ENCODE assay signal across 30 cellular contexts in genomic region chr1:203095061-203095690, GRCh38. TPM values are rescaled to one million over a fixed set of nuclear protein-coding genes. Genes with fewer than 3 reads are reported as not detected.
"Had no signal": no experiment of that assay in that cellular context is flagged by ENCODE, and none has a peak within 500 bp of the region (broad histone marks: within the 10 kb centered on the region; RNA-seq: fewer than 3 reads in every experiment).

No MANE protein-coding gene starts in this region.

- H3K27ac Mint-ChIP-seq: activated CD8-positive, alpha-beta T cell treated with anti-CD3 and anti-CD28 coated beads for 36 hours; activated naive CD4-positive, alpha-beta T cell treated with anti-CD3 and anti-CD28 coated beads, Interleukin-2, amount 10 ng/mL, durations not matched to agents 7 days and 5 days; activated naive CD8-positive, alpha-beta T cell treated with anti-CD3 and anti-CD28 coated beads, Interleukin-2, amount 10 ng/mL, durations not matched to agents 7 days and 5 days; activated T-cell treated with anti-CD3 and anti-CD28 coated beads, Interleukin-2, amount 50 U/mL, for 72 hours; activated T-helper 2 cell treated with anti-CD3 and anti-CD28 coated beads, Interferon-gamma antibody, Interleukin-2, Interleukin-4, amounts not matched to agents 10 μg/mL and 5 μg/mL and 100 μg/mL, durations not matched to agents 14 hours and 24 hours and 36 hours had no signal

- H3K4me3 ChIP-seq: breast epithelium, colonic mucosa, Peyer's patch, SJCRH30 had no signal

- H3K4me3 Mint-ChIP-seq: activated CD8-positive, alpha-beta T cell treated with anti-CD3 and anti-CD28 coated beads for 36 hours; activated naive CD4-positive, alpha-beta T cell treated with anti-CD3 and anti-CD28 coated beads, Interleukin-2, amount 10 ng/mL, durations not matched to agents 7 days and 5 days; activated naive CD8-positive, alpha-beta T cell treated with anti-CD3 and anti-CD28 coated beads, Interleukin-2, amount 10 ng/mL, durations not matched to agents 7 days and 5 days; activated T-cell treated with anti-CD3 and anti-CD28 coated beads, Interleukin-2, amount 50 U/mL, for 72 hours had no signal

- H3K4me1 Mint-ChIP-seq: activated naive CD4-positive, alpha-beta T cell treated with anti-CD3 and anti-CD28 coated beads, Interleukin-2, amount 10 ng/mL, durations not matched to agents 7 days and 5 days; activated naive CD8-positive, alpha-beta T cell treated with anti-CD3 and anti-CD28 coated beads, Interleukin-2, amount 10 ng/mL, durations not matched to agents 7 days and 5 days had no signal

- H3K4me1 ChIP-seq: breast epithelium, colonic mucosa, Peyer's patch had no signal

- H3K4me2 ChIP-seq: SK-N-SH had no signal

- H3K27ac ChIP-seq: breast epithelium, colonic mucosa, Peyer's patch, RWPE1, SJCRH30, WERI-Rb-1 had no signal

- H3K27me3 ChIP-seq: breast epithelium, colonic mucosa, Peyer's patch, SJCRH30 had no signal

- ATAC-seq: activated CD4-positive, CD25-positive, alpha-beta regulatory T cell treated with anti-CD3 and anti-CD28 coated beads, Interleukin-2, amount 50 U/mL, for 24 hours; activated CD8-positive, alpha-beta T cell treated with anti-CD3 and anti-CD28 coated beads for 36 hours; activated T-cell treated with anti-CD3 and anti-CD28 coated beads, Interleukin-2, amount 50 U/mL, for 72 hours had no signal

- H3K9ac ChIP-seq: SK-N-SH had no signal

- H3K36me3 ChIP-seq: breast epithelium, colonic mucosa, Peyer's patch, SJCRH30, WERI-Rb-1 had no signal

- H3K9me2 ChIP-seq: SK-N-SH had no signal

- DNase-seq: activated CD4-positive, alpha-beta T cell treated with anti-CD3 and anti-CD28 coated beads for 4 hours; activated CD8-positive, alpha-beta memory T cell treated with anti-CD3 and anti-CD28 coated beads, Interleukin-2, amount 50 U/mL, for 4 hours; activated CD8-positive, alpha-beta T cell treated with anti-CD3 and anti-CD28 coated beads for 36 hours; activated gamma-delta T cell treated with Interleukin-2 at 50 U/mL for 16 hours; activated naive CD4-positive, alpha-beta T cell treated with anti-CD3 and anti-CD28 coated beads, Interleukin-2, amount 10 ng/mL, durations not matched to agents 7 days and 5 days; activated naive CD8-positive, alpha-beta T cell treated with anti-CD3 and anti-CD28 coated beads, Interleukin-2, amount 10 ng/mL, durations not matched to agents 7 days and 5 days; activated T-cell treated with anti-CD3 and anti-CD28 coated beads, Interleukin-2, amount 50 U/mL, for 72 hours; aorta; caudate nucleus; colonic mucosa; NCI-H1092; NCI-H1417; NCI-H1930; NCI-H2107; NCI-H446; NCI-H524 treated with DMSO at 0.1 percent for 48 hours; NCI-H748 treated with DMSO at 0.1 percent for 48 hours; Peyer's patch; Right ventricle myocardium superior; SJCRH30; SK-N-SH; T-helper 1 cell; WERI-Rb-1 had no signal

- H3K9me3 ChIP-seq: colonic mucosa had no signal

- H3K36me3 Mint-ChIP-seq: activated naive CD4-positive, alpha-beta T cell treated with anti-CD3 and anti-CD28 coated beads, Interleukin-2, amount 10 ng/mL, durations not matched to agents 7 days and 5 days; activated naive CD8-positive, alpha-beta T cell treated with anti-CD3 and anti-CD28 coated beads, Interleukin-2, amount 10 ng/mL, durations not matched to agents 7 days and 5 days had no signal

RNA-seq across cellular contexts. Expression of gene MYOG, which starts 9.4 kb away (rescaled TPM):
- total RNA-seq: activated CD8-positive, alpha-beta T cell treated with anti-CD3 and anti-CD28 coated beads for 36 hours; activated naive CD8-positive, alpha-beta T cell treated with anti-CD3 and anti-CD28 coated beads, Interleukin-2, amount 10 ng/mL, durations not matched to agents 7 days and 5 days; activated T-cell treated with anti-CD3 and anti-CD28 coated beads, Interleukin-2, amount 50 U/mL, for 72 hours; activated T-helper 2 cell treated with anti-CD3 and anti-CD28 coated beads, Interferon-gamma antibody, Interleukin-2, Interleukin-4, amounts not matched to agents 10 μg/mL and 5 μg/mL and 100 μg/mL, durations not matched to agents 14 hours and 24 hours and 36 hours; aorta; breast epithelium; cerebellum; colonic mucosa; MCF 10A; Peyer's patch; Right ventricle myocardium superior; T-helper 2 cell treated with Interferon-gamma antibody and Interleukin-4, amounts not matched to agents 100 ng/mL and 5 ng/mL, for 36 hours had no signal
- polyA plus RNA-seq: aorta, SK-N-SH had no signal

RNA-seq across cellular contexts. Expression of gene ADORA1, which starts 32.4 kb away (rescaled TPM):
- total RNA-seq: activated CD8-positive, alpha-beta T cell treated with anti-CD3 and anti-CD28 coated beads for 36 hours; activated naive CD8-positive, alpha-beta T cell treated with anti-CD3 and anti-CD28 coated beads, Interleukin-2, amount 10 ng/mL, durations not matched to agents 7 days and 5 days; activated T-cell treated with anti-CD3 and anti-CD28 coated beads, Interleukin-2, amount 50 U/mL, for 72 hours; activated T-helper 2 cell treated with anti-CD3 and anti-CD28 coated beads, Interferon-gamma antibody, Interleukin-2, Interleukin-4, amounts not matched to agents 10 μg/mL and 5 μg/mL and 100 μg/mL, durations not matched to agents 14 hours and 24 hours and 36 hours; T-helper 2 cell treated with Interferon-gamma antibody and Interleukin-4, amounts not matched to agents 100 ng/mL and 5 ng/mL, for 36 hours had no signal
- polyA plus RNA-seq: aorta had no signal
